Comparison of ENCODE assay signal across 10 cellular contexts in genomic region chr2:219661197-219661954, GRCh38. TPM values are rescaled to one million over a fixed set of nuclear protein-coding genes. Genes with fewer than 3 reads are reported as not detected.
DNase-seq lines count a peak whose midpoint lies in the region; ATAC-seq and TF ChIP-seq lines count a peak whose summit lies in the region.
"Had no signal": no experiment of that assay in that cellular context is flagged by ENCODE, and none has a peak within 500 bp of the region (broad histone marks: within the 10 kb centered on the region; RNA-seq: fewer than 3 reads in every experiment).

No MANE protein-coding gene starts in this region.

- WGBS in smooth muscle cell (ENCODE audit: low lambda C conversion rate): 38% methylated on average over 7 of the region's 7 CpGs

- H3K4me3 ChIP-seq in PC-9: peak overlapping the region; percentile 21; the same call in 1 of the 2 replicates
- no peak overlapping the region for H3K4me3 ChIP-seq in smooth muscle cell
- H3K4me3 ChIP-seq: A549 had no signal

- H3K36me3 ChIP-seq in PC-9 (ENCODE audit: low read depth) (no peaks in the 10 kb centered on the region), smooth muscle cell (ENCODE audit: low read depth) (no peaks in the 10 kb centered on the region)

- BruUV-seq in PC-9 (replicated peaks; lab: Mats Ljungman, UMichigan): TSS peak; percentile 62

- H3K27ac ChIP-seq in PC-9 (peak overlapping the region; percentile 94), smooth muscle cell (ENCODE audit: low read depth) (peak overlapping the region; percentile 86)
- H3K27ac ChIP-seq: A549 had no signal

- H3K79me2 ChIP-seq in PC-9 (ENCODE audit: low read depth): no peaks in the 10 kb centered on the region
- H3K79me2 ChIP-seq in smooth muscle cell (ENCODE audit: low read depth): no peaks in the 10 kb centered on the region

- POLR2A ChIA-PET in PC-9 (lab: Charles Lee; ENCODE audit: unreplicated experiment): interaction anchor here (0.6 to 1.6 kb wide), 8 partner anchors 16 to 756 kb away, joined by 3 to 13 read pairs (median 4); no protein-coding TSS in a partner anchor

- peak; percentile 90 for ATAC-seq in HG02943 (IDR thresholded peaks at IDR 0.05; ENCODE audit: low read depth, unreplicated experiment)
- ATAC-seq: A549 had no signal

- H3K4me2 ChIP-seq in PC-9: peak overlapping the region; percentile 54
- peak overlapping the region; percentile 54 for H3K4me2 ChIP-seq in smooth muscle cell
- H3K4me2 ChIP-seq: A549 had no signal

- no peak overlapping the region for H2AFZ ChIP-seq in PC-9
- H2AFZ ChIP-seq in smooth muscle cell (ENCODE audit: low read depth): no peak overlapping the region

- H3K9ac ChIP-seq in smooth muscle cell (ENCODE audit: low read depth): peak overlapping the region; percentile 33

- H3K4me1 ChIP-seq in PC-9 (replicated peaks; ENCODE audit: insufficient read depth) (peaks cover 29% of the 10 kb centered on the region), smooth muscle cell (ENCODE audit: low read depth) (peaks cover 3% of the 10 kb centered on the region)
- H3K4me1 ChIP-seq: A549 had no signal

- H4K20me1 ChIP-seq in PC-9 (ENCODE audit: insufficient read depth): no peaks in the 10 kb centered on the region
- no peaks in the 10 kb centered on the region for H4K20me1 ChIP-seq in smooth muscle cell (ENCODE audit: low read depth)

- DNase-seq in NCI-H82 (lab: John Stamatoyannopoulos, UW): peak; percentile 22
- no peak for DNase-seq in NCI-H82 treated with DMSO at 0.1 percent for 48 hours (lab: John Stamatoyannopoulos, UW; ENCODE audit: unreplicated experiment)
- peak in 1 of 2 experiments; percentile 56 for DNase-seq in PC-9
- DNase-seq in smooth muscle cell (lab: John Stamatoyannopoulos, UW; ENCODE audit: unreplicated experiment): no peak
- DNase-seq in retina: no peak
- no peak for DNase-seq in NOMO-1 (lab: John Stamatoyannopoulos, UW; ENCODE audit: unreplicated experiment in 2 of 2)
- no peak for DNase-seq in activated CD4-positive, alpha-beta T cell treated with anti-CD3 and anti-CD28 coated beads for 48 hours
- DNase-seq: NCI-H1694 treated with DMSO at 0.1 percent for 48 hours had no signal

- no peaks in the 10 kb centered on the region for H3K9me2 ChIP-seq in PC-9 (ENCODE audit: insufficient read depth)

- H3K27me3 ChIP-seq in PC-9 (ENCODE audit: insufficient read depth, low read depth) (no peaks in the 10 kb centered on the region), smooth muscle cell (ENCODE audit: low read depth) (no peaks in the 10 kb centered on the region)

- CTCF ChIA-PET in PC-9 (lab: Charles Lee): interaction anchor here (1.0 kb wide), 1 partner anchor 21 kb away, joined by 4 read pairs; no protein-coding TSS in a partner anchor

- no peak for TF ChIP-seq CTCF in PC-9 (conservative IDR thresholded peaks at IDR 0.05)
- no peak for TF ChIP-seq CTCF in smooth muscle cell (IDR thresholded peaks at IDR 0.05; ENCODE audit: borderline replicate concordance, insufficient read depth, poor library complexity, severe bottlenecking)

- peaks cover 22% of the 10 kb centered on the region; the same call in 1 of the 2 replicates for H3K9me3 ChIP-seq in PC-9 (ENCODE audit: insufficient read depth, low read depth)
- H3K9me3 ChIP-seq in smooth muscle cell (replicated peaks; ENCODE audit: low read depth): no peaks in the 10 kb centered on the region

- intact Hi-C loops in PC-9 (cut with micrococcal nuclease; ENCODE audit: unreplicated experiment): no loop called here

- H3F3A ChIP-seq in PC-9 (ENCODE audit: insufficient read depth, low read depth): peaks cover 34% of the 10 kb centered on the region
- H3F3A ChIP-seq in smooth muscle cell (ENCODE audit: low read depth): peaks cover 6% of the 10 kb centered on the region

RNA-seq across cellular contexts. Expression of gene SLC4A3, which starts 33.9 kb away (rescaled TPM):
- total RNA-seq in PC-9 (2021) (7.3 and 9.0 TPM in 2 replicates), smooth muscle cell (3.4 and 4.9 TPM in 2 replicates)
- 12.1 and 13.6 TPM in 2 replicates for polyA plus RNA-seq in smooth muscle cell
